ENCODE assay signal across 1 cellular context in the genomic region with DNA sequence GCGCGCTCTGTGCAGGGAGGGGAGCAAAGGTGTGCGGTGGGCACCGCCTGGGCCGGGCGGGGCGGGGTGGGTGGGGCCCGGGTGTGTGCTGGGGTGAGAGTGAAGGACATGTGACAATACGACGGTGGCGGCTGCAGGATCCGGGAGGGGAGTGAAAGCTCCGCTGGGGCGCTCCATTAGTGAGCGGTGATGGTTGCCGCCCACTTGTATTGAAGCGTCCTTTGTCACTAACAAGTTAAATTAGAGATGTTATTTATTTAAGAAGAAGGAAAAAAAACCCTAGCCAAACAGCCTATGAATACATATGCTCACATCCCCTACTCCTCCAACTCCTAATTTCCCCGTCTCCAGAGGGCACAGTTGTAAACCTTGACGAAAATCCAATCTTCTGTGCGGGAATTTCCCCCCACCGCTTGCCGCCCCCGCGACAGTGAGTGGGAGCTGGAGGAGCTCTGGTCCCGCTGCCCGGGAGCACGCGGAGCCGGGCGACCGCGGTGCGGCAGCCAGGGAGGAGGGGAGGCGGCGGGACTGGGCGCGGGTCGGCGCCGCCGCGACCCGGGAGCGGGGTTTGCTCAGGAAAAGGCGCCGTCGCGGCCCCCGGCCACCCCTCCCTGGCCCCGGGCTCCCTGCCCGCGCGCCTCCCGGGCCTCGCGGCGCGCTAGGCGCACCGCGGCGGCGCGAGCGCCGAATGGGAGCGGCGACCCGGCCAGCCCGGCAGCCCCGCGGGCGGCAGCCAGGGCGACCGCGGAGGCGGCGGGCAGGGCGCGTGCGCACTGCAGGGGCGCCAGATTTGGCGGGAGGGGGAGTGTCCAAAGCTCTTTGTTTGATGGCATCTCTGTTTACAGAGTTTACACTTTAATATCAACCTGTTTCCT.
A peak's percentile ranks its signal among the peaks of the same experiment; 100 is the strongest.
TF ChIP-seq lines count a peak whose summit lies in the region.

A gene (plus strand): TSS at position 851 of the 875 bp plus-strand sequence. CDS start 206 bp downstream, outside the sequence.

TF ChIP-seq in K562, 482 proteins besides CTCF, POLR2A, EP300 and RAD21 (continued from another document and continues in another):
- TF ChIP-seq, protein P1, sequence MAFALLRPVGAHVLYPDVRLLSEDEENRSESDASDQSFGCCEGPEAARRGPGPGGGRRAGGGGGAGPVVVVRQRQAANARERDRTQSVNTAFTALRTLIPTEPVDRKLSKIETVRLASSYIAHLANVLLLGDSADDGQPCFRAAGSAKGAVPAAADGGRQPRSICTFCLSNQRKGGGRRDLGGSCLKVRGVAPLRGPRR (CRISPR knock-in tag; IDR thresholded peaks at IDR 0.05), result no peak
- peak; percentile 15 for TF ChIP-seq KDM5B (IDR thresholded peaks at IDR 0.05; ENCODE audit: insufficient replicate concordance, low read depth, low read length)
- TF ChIP-seq, protein P2, sequence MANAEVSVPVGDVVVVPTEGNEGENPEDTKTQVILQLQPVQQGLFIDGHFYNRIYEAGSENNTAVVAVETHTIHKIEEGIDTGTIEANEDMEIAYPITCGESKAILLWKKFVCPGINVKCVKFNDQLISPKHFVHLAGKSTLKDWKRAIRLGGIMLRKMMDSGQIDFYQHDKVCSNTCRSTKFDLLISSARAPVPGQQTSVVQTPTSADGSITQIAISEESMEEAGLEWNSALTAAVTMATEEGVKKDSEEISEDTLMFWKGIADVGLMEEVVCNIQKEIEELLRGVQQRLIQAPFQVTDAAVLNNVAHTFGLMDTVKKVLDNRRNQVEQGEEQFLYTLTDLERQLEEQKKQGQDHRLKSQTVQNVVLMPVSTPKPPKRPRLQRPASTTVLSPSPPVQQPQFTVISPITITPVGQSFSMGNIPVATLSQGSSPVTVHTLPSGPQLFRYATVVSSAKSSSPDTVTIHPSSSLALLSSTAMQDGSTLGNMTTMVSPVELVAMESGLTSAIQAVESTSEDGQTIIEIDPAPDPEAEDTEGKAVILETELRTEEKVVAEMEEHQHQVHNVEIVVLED (CRISPR knock-in tag; IDR thresholded peaks at IDR 0.05), result no peak
- no peak for TF ChIP-seq GTF2E2 (tag; IDR thresholded peaks at IDR 0.05)
- TF ChIP-seq ZNF12 (CRISPR knock-in tag; IDR thresholded peaks at IDR 0.05), result no peak
- no peak for TF ChIP-seq COPS2 (conservative IDR thresholded peaks at IDR 0.05)
- TF ChIP-seq, protein P3, sequence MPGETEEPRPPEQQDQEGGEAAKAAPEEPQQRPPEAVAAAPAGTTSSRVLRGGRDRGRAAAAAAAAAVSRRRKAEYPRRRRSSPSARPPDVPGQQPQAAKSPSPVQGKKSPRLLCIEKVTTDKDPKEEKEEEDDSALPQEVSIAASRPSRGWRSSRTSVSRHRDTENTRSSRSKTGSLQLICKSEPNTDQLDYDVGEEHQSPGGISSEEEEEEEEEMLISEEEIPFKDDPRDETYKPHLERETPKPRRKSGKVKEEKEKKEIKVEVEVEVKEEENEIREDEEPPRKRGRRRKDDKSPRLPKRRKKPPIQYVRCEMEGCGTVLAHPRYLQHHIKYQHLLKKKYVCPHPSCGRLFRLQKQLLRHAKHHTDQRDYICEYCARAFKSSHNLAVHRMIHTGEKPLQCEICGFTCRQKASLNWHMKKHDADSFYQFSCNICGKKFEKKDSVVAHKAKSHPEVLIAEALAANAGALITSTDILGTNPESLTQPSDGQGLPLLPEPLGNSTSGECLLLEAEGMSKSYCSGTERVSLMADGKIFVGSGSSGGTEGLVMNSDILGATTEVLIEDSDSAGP (CRISPR knock-in tag; IDR thresholded peaks at IDR 0.05), result no peak
- TF ChIP-seq SMAD4 (CRISPR knock-in tag; conservative IDR thresholded peaks at IDR 0.05), result peak; percentile 84
- TF ChIP-seq, protein P4, sequence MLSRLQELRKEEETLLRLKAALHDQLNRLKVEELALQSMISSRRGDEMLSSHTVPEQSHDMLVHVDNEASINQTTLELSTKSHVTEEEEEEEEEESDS (CRISPR knock-in tag; IDR thresholded peaks at IDR 0.05), result no peak
- TF ChIP-seq KLF1 (tag; IDR thresholded peaks at IDR 0.05), result no peak
- TF ChIP-seq, protein P5, sequence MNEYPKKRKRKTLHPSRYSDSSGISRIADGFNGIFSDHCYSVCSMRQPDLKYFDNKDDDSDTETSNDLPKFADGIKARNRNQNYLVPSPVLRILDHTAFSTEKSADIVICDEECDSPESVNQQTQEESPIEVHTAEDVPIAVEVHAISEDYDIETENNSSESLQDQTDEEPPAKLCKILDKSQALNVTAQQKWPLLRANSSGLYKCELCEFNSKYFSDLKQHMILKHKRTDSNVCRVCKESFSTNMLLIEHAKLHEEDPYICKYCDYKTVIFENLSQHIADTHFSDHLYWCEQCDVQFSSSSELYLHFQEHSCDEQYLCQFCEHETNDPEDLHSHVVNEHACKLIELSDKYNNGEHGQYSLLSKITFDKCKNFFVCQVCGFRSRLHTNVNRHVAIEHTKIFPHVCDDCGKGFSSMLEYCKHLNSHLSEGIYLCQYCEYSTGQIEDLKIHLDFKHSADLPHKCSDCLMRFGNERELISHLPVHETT (CRISPR knock-in tag; conservative IDR thresholded peaks at IDR 0.05 in 1 of 2, IDR thresholded peaks at IDR 0.05 in 1 of 2), result peak in 1 of 2 experiments; percentile 77; a peak in 2 of 4 replicates
- TF ChIP-seq THRAP3 (IDR thresholded peaks at IDR 0.05; ENCODE audit: borderline replicate concordance), result no peak
- TF ChIP-seq, protein P6, sequence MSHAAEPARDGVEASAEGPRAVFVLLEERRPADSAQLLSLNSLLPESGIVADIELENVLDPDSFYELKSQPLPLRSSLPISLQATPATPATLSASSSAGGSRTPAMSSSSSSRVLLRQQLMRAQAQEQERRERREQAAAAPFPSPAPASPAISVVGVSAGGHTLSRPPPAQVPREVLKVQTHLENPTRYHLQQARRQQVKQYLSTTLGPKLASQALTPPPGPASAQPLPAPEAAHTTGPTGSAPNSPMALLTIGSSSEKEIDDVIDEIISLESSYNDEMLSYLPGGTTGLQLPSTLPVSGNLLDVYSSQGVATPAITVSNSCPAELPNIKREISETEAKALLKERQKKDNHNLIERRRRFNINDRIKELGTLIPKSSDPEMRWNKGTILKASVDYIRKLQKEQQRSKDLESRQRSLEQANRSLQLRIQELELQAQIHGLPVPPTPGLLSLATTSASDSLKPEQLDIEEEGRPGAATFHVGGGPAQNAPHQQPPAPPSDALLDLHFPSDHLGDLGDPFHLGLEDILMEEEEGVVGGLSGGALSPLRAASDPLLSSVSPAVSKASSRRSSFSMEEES (CRISPR knock-in tag; IDR thresholded peaks at IDR 0.05), result no peak
- TF ChIP-seq YY1 (IDR thresholded peaks at IDR 0.05; ENCODE audit: borderline replicate concordance in 1 of 3, control insufficient read depth in 1 of 3, extremely low read depth in 1 of 3, insufficient read depth in 3 of 3, insufficient read length in 1 of 3, insufficient replicate concordance in 2 of 3, low read depth in 1 of 3, low read length in 2 of 3), result peak in 2 of 3 experiments; percentile 32 to 66
- TF ChIP-seq, protein P7, sequence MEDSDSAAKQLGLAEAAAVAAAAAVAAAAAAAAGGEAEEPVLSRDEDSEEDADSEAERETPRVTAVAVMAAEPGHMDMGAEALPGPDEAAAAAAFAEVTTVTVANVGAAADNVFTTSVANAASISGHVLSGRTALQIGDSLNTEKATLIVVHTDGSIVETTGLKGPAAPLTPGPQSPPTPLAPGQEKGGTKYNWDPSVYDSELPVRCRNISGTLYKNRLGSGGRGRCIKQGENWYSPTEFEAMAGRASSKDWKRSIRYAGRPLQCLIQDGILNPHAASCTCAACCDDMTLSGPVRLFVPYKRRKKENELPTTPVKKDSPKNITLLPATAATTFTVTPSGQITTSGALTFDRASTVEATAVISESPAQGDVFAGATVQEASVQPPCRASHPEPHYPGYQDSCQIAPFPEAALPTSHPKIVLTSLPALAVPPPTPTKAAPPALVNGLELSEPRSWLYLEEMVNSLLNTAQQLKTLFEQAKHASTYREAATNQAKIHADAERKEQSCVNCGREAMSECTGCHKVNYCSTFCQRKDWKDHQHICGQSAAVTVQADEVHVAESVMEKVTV (CRISPR knock-in tag; IDR thresholded peaks at IDR 0.05), result no peak
- TF ChIP-seq, protein P8, sequence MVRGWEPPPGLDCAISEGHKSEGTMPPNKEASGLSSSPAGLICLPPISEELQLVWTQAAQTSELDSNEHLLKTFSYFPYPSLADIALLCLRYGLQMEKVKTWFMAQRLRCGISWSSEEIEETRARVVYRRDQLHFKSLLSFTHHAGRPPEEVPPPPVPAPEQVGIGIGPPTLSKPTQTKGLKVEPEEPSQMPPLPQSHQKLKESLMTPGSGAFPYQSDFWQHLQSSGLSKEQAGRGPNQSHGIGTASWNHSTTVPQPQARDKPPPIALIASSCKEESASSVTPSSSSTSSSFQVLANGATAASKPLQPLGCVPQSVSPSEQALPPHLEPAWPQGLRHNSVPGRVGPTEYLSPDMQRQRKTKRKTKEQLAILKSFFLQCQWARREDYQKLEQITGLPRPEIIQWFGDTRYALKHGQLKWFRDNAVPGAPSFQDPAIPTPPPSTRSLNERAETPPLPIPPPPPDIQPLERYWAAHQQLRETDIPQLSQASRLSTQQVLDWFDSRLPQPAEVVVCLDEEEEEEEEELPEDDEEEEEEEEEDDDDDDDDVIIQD (CRISPR knock-in tag; IDR thresholded peaks at IDR 0.05), result no peak
- peak; percentile 86; the same call in 1 of the 2 replicates for TF ChIP-seq PHF8 (IDR thresholded peaks at IDR 0.05; ENCODE audit: borderline replicate concordance, low read length)
- no peak for TF ChIP-seq NFE2L1 (tag; IDR thresholded peaks at IDR 0.05; ENCODE audit: borderline replicate concordance, low read depth)
- TF ChIP-seq, protein P9, sequence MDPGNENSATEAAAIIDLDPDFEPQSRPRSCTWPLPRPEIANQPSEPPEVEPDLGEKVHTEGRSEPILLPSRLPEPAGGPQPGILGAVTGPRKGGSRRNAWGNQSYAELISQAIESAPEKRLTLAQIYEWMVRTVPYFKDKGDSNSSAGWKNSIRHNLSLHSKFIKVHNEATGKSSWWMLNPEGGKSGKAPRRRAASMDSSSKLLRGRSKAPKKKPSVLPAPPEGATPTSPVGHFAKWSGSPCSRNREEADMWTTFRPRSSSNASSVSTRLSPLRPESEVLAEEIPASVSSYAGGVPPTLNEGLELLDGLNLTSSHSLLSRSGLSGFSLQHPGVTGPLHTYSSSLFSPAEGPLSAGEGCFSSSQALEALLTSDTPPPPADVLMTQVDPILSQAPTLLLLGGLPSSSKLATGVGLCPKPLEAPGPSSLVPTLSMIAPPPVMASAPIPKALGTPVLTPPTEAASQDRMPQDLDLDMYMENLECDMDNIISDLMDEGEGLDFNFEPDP (CRISPR knock-in tag; IDR thresholded peaks at IDR 0.05), result no peak
- TF ChIP-seq, protein P10, sequence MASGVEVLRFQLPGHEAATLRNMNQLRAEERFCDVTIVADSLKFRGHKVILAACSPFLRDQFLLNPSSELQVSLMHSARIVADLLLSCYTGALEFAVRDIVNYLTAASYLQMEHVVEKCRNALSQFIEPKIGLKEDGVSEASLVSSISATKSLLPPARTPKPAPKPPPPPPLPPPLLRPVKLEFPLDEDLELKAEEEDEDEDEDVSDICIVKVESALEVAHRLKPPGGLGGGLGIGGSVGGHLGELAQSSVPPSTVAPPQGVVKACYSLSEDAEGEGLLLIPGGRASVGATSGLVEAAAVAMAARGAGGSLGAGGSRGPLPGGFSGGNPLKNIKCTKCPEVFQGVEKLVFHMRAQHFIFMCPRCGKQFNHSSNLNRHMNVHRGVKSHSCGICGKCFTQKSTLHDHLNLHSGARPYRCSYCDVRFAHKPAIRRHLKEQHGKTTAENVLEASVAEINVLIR (CRISPR knock-in tag; IDR thresholded peaks at IDR 0.05), result no peak
- no peak for TF ChIP-seq DMBX1 (CRISPR knock-in tag; IDR thresholded peaks at IDR 0.05; ENCODE audit: borderline replicate concordance)
- TF ChIP-seq POLR2G (IDR thresholded peaks at IDR 0.05; ENCODE audit: low read depth, low read length), result peak; percentile 80
- TF ChIP-seq NONO (IDR thresholded peaks at IDR 0.05; ENCODE audit: low read depth in 2 of 2, low read length in 1 of 2), result peak; percentile 32 to 77; a peak in 1 of 4 replicates
- TF ChIP-seq, protein P11, sequence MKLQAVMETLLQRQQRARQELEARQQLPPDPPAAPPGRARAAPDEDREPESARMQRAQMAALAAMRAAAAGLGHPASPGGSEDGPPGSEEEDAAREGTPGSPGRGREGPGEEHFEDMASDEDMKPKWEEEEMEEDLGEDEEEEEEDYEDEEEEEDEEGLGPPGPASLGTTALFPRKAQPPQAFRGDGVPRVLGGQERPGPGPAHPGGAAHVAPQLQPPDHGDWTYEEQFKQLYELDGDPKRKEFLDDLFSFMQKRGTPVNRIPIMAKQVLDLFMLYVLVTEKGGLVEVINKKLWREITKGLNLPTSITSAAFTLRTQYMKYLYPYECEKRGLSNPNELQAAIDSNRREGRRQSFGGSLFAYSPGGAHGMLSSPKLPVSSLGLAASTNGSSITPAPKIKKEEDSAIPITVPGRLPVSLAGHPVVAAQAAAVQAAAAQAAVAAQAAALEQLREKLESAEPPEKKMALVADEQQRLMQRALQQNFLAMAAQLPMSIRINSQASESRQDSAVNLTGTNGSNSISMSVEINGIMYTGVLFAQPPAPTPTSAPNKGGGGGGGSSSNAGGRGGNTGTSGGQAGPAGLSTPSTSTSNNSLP (IDR thresholded peaks at IDR 0.05; ENCODE audit: borderline replicate concordance, low read depth, low read length), result peak; percentile 90
- TF ChIP-seq, protein P12, sequence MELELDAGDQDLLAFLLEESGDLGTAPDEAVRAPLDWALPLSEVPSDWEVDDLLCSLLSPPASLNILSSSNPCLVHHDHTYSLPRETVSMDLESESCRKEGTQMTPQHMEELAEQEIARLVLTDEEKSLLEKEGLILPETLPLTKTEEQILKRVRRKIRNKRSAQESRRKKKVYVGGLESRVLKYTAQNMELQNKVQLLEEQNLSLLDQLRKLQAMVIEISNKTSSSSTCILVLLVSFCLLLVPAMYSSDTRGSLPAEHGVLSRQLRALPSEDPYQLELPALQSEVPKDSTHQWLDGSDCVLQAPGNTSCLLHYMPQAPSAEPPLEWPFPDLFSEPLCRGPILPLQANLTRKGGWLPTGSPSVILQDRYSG (tag; conservative IDR thresholded peaks at IDR 0.05; ENCODE audit: low read depth), result no peak
- 0 out of 2 replicates have a peak, but pooled peaks have one; percentile 30 for TF ChIP-seq DPF2 (IDR thresholded peaks at IDR 0.05)
- TF ChIP-seq HMGN3 (IDR thresholded peaks at IDR 0.05; ENCODE audit: borderline replicate concordance, extremely low read depth, insufficient read length, low read depth, low read length), result peak; percentile 84
- TF ChIP-seq, protein P13, sequence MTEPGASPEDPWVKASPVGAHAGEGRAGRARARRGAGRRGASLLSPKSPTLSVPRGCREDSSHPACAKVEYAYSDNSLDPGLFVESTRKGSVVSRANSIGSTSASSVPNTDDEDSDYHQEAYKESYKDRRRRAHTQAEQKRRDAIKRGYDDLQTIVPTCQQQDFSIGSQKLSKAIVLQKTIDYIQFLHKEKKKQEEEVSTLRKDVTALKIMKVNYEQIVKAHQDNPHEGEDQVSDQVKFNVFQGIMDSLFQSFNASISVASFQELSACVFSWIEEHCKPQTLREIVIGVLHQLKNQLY (CRISPR knock-in tag; conservative IDR thresholded peaks at IDR 0.05), result no peak
- TF ChIP-seq, protein P14, sequence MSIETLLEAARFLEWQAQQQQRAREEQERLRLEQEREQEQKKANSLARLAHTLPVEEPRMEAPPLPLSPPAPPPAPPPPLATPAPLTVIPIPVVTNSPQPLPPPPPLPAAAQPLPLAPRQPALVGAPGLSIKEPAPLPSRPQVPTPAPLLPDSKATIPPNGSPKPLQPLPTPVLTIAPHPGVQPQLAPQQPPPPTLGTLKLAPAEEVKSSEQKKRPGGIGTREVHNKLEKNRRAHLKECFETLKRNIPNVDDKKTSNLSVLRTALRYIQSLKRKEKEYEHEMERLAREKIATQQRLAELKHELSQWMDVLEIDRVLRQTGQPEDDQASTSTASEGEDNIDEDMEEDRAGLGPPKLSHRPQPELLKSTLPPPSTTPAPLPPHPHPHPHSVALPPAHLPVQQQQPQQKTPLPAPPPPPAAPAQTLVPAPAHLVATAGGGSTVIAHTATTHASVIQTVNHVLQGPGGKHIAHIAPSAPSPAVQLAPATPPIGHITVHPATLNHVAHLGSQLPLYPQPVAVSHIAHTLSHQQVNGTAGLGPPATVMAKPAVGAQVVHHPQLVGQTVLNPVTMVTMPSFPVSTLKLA (conservative IDR thresholded peaks at IDR 0.05), result peak in 1 of 2 experiments; percentile 28; a peak in 1 of 4 replicates
- no peak for TF ChIP-seq NELFE (IDR thresholded peaks at IDR 0.05; ENCODE audit: insufficient read depth, insufficient read length)
- TF ChIP-seq NCOA2 (IDR thresholded peaks at IDR 0.05; ENCODE audit: partially characterized antibody in 2 of 2), result no peak
- TF ChIP-seq MCM2 (IDR thresholded peaks at IDR 0.05; ENCODE audit: low read depth), result no peak
